ENCODE assay signal across 3 cellular contexts in the genomic region with DNA sequence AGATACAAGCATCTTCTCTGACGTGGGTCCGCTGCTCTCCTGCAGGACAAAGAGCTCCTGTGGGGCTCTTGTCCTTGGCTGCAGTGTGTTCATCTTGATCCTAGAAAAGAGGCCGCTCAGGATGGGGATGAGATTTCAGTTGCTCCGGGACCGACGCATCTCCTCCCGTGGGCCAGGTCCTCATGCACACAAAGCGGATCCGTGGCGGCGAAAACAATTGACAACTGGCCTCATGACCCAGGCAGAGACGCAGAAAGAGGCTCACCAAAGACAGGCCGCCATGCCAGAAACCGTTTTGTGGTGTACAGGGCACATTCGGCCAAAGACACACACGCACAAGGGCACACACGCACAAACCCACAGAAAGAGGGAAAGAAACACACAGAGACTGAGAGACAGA.
DNase-seq lines count a peak whose midpoint lies in the region; ATAC-seq and TF ChIP-seq lines count a peak whose summit lies in the region.
"Not testable (repeated sequence)": the region's sequence is repeated elsewhere in the genome, so short reads cannot be mapped to it uniquely, and the experiment has no call there.

No MANE protein-coding gene starts in this region.

- not testable (repeated sequence) for H3K9me3 ChIP-seq in esophagus muscularis mucosa
- H3K9me3 ChIP-seq in lung (ENCODE audit: control insufficient read depth in 2 of 2, insufficient read depth in 1 of 2, low read length in 1 of 2): peaks cover 0 to 66% of the 10 kb centered on the region in 2 donors

- DNase-seq in endothelial cell (ENCODE audit: low spot score): not testable (repeated sequence)
- DNase-seq in esophagus muscularis mucosa (ENCODE audit: extremely low spot score): peak; percentile 77
- DNase-seq in lung (ENCODE audit: low spot score): peak; percentile 11

- peaks cover 55% of the 10 kb centered on the region for H3K9me3 Mint-ChIP-seq in endothelial cell (ENCODE audit: unreplicated experiment)

- TF ChIP-seq CTCF in endothelial cell (IDR thresholded peaks at IDR 0.05; ENCODE audit: unreplicated experiment); esophagus muscularis mucosa (IDR thresholded peaks at IDR 0.05); lung (IDR thresholded peaks at IDR 0.05; ENCODE audit: control extremely low read depth, extremely low read depth): not testable (repeated sequence)

- 91% methylated on average over 17 of the region's 17 CpGs for WGBS in esophagus muscularis mucosa
- WGBS in lung, 2 donors: 85 to 91% methylated on average over 17 of the region's 17 CpGs

- not testable (repeated sequence) for H3K4me3 ChIP-seq in esophagus muscularis mucosa, lung

- H3K4me1 Mint-ChIP-seq in endothelial cell (ENCODE audit: unreplicated experiment): not testable (repeated sequence)

- peak overlapping the region; percentile 6 for H3K4me3 Mint-ChIP-seq in endothelial cell (ENCODE audit: unreplicated experiment)

- intact Hi-C loops in esophagus muscularis mucosa (cut with DNase I): not testable (repeated sequence)

- H3K36me3 ChIP-seq in esophagus muscularis mucosa; lung (ENCODE audit: control insufficient read depth in 2 of 2, insufficient read depth in 2 of 2, low read length in 2 of 2): not testable (repeated sequence)

- H3K27me3 Mint-ChIP-seq in endothelial cell (ENCODE audit: unreplicated experiment): peaks cover 29% of the 10 kb centered on the region

- TF ChIP-seq EP300 in esophagus muscularis mucosa (IDR thresholded peaks at IDR 0.05): not testable (repeated sequence)

- TF ChIP-seq POLR2A in esophagus muscularis mucosa (IDR thresholded peaks at IDR 0.05; ENCODE audit: low read depth): not testable (repeated sequence)

- ATAC-seq in lung (ENCODE audit: insufficient read depth, low FRiP score): not testable (repeated sequence)

- H3K27me3 ChIP-seq in esophagus muscularis mucosa; lung (ENCODE audit: control insufficient read depth, insufficient read depth): not testable (repeated sequence)

- not testable (repeated sequence) for H3K4me1 ChIP-seq in esophagus muscularis mucosa; lung (ENCODE audit: control insufficient read depth in 2 of 2, insufficient read depth in 2 of 2, low read length in 2 of 2)

- not testable (repeated sequence) for H3K27ac ChIP-seq in esophagus muscularis mucosa (replicated peaks in 1 of 4); lung (ENCODE audit: low read depth in 1 of 2, low read length in 1 of 2)

- H3K27ac Mint-ChIP-seq in endothelial cell (ENCODE audit: unreplicated experiment): not testable (repeated sequence)

- peaks cover 43% of the 10 kb centered on the region for H3K36me3 Mint-ChIP-seq in endothelial cell (ENCODE audit: low read depth, unreplicated experiment)
